Comparison of ENCODE assay signal across 16 cellular contexts in the genomic region with DNA sequence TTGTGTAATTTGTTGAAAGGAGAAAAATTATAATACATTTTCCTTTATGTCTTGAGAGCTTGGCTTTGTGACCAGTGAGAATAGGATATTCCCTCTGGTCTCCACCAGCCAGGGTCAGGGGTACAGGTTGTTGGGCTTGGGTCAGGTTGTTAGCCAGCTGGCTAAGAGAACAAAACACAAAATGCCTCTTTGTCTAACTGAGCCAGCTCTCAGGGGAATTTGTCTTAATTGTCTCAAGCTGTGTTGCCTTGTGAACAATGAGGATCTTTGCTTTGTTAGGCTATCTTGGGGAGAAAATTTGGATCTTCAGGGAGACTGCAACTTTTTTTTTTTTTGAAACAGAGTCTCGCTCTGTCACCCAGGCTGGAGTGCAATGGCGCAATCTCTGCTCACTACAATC.
"Had no signal": no experiment of that assay in that cellular context is flagged by ENCODE, and none has a peak within 500 bp of the region (broad histone marks: within the 10 kb centered on the region; RNA-seq: fewer than 3 reads in every experiment).

No MANE protein-coding gene starts in this region.

- H3K27me3 Mint-ChIP-seq: brain; dendritic cell treated with granulocyte-macrophage colony-stimulating factor and Interleukin-4, amounts not matched to agents 40 ng/mL and 50 ng/mL, for 4 days had no signal

- DNase-seq: activated CD4-positive, alpha-beta T cell treated with anti-CD3 and anti-CD28 coated beads, Interleukin-2, amount 50 U/mL, for 1 hour; activated CD4-positive, CD25-positive, alpha-beta regulatory T cell; activated effector memory CD4-positive, alpha-beta T cell treated with anti-CD3 and anti-CD28 coated beads, Interleukin-2, amount 50 U/mL, for 16 hours; amygdala; kidney glomerular epithelial cell; pancreas; stimulated activated CD4-positive, alpha-beta T cell treated with anti-CD3 and anti-CD28 coated beads, Interleukin-4, amount 100 ng/mL, for 4 hours; stimulated activated naive CD8-positive, alpha-beta T cell treated with anti-CD3 and anti-CD28 coated beads, Interleukin-15, amount 100 ng/mL, for 72 hours; T-helper 2 cell; testis; upper lobe of right lung had no signal

- H3K36me3 Mint-ChIP-seq: activated naive CD4-positive, alpha-beta T cell treated with anti-CD3 and anti-CD28 coated beads, Interleukin-2, amount 50 U/mL, for 72 hours; brain had no signal

- H2AFZ ChIP-seq: hepatocyte had no signal

- H3K36me3 ChIP-seq: pancreas, upper lobe of right lung had no signal

- H3K4me3 Mint-ChIP-seq: brain; central memory CD8-positive, alpha-beta T cell; dendritic cell treated with granulocyte-macrophage colony-stimulating factor and Interleukin-4, amounts not matched to agents 40 ng/mL and 50 ng/mL, for 4 days; stimulated activated naive CD8-positive, alpha-beta T cell treated with anti-CD3 and anti-CD28 coated beads, Interleukin-15, amount 100 ng/mL, for 72 hours had no signal

- H3K79me2 ChIP-seq: hepatocyte had no signal

- ATAC-seq: activated naive CD4-positive, alpha-beta T cell treated with anti-CD3 and anti-CD28 coated beads, Interleukin-2, amount 50 U/mL, for 72 hours; pancreas; stimulated activated naive CD8-positive, alpha-beta T cell treated with anti-CD3 and anti-CD28 coated beads, Interleukin-15, amount 100 ng/mL, for 72 hours; upper lobe of right lung had no signal

- H3K9me3 ChIP-seq: pancreas, testis, upper lobe of right lung had no signal

- H3K9me3 Mint-ChIP-seq: activated naive CD4-positive, alpha-beta T cell treated with anti-CD3 and anti-CD28 coated beads, Interleukin-2, amount 50 U/mL, for 72 hours; central memory CD8-positive, alpha-beta T cell; dendritic cell treated with granulocyte-macrophage colony-stimulating factor and Interleukin-4, amounts not matched to agents 40 ng/mL and 50 ng/mL, for 4 days; stimulated activated naive CD8-positive, alpha-beta T cell treated with anti-CD3 and anti-CD28 coated beads, Interleukin-15, amount 100 ng/mL, for 72 hours had no signal

- H3K4me1 ChIP-seq: pancreas, testis, upper lobe of right lung had no signal

- H3K27me3 ChIP-seq: testis, upper lobe of right lung had no signal

- H3K27ac Mint-ChIP-seq: activated naive CD4-positive, alpha-beta T cell treated with anti-CD3 and anti-CD28 coated beads, Interleukin-2, amount 50 U/mL, for 72 hours; brain; dendritic cell treated with granulocyte-macrophage colony-stimulating factor and Interleukin-4, amounts not matched to agents 40 ng/mL and 50 ng/mL, for 4 days; stimulated activated naive CD8-positive, alpha-beta T cell treated with anti-CD3 and anti-CD28 coated beads, Interleukin-15, amount 100 ng/mL, for 72 hours had no signal

- H3K4me1 Mint-ChIP-seq: central memory CD8-positive, alpha-beta T cell; stimulated activated naive CD8-positive, alpha-beta T cell treated with anti-CD3 and anti-CD28 coated beads, Interleukin-15, amount 100 ng/mL, for 72 hours had no signal

- H3K27ac ChIP-seq: hepatocyte, pancreas, testis, upper lobe of right lung had no signal

- H3K4me2 ChIP-seq: hepatocyte had no signal

- H3K4me3 ChIP-seq: hepatocyte, pancreas, testis, upper lobe of right lung had no signal
